Comparison of ENCODE assay signal across 1 cellular context in the genomic region with DNA sequence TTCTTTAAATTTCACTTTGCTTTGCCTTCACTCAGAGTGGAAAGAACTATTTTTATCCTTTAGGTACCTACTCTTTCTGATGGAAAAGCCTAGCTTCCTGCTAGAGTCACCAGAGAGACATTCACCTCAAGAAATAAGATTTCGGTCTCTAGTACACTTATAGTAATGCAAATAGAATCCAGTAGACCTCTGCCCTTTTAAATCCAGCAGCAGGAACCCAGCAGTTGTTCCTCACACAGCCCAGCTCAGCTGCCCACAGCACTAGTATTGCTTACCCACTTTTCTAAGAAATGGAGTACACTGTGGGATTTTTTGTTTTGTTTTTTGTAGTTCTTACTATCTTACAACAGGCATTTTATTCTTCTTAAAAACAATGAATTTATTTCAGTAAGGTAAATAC.
TF ChIP-seq lines count a peak whose summit lies in the region.

No MANE protein-coding gene starts in this region.

TF ChIP-seq in GM23338, 12 proteins besides CTCF, POLR2A, EP300 and RAD21 (continued from another document):
- TF ChIP-seq, protein P1, sequence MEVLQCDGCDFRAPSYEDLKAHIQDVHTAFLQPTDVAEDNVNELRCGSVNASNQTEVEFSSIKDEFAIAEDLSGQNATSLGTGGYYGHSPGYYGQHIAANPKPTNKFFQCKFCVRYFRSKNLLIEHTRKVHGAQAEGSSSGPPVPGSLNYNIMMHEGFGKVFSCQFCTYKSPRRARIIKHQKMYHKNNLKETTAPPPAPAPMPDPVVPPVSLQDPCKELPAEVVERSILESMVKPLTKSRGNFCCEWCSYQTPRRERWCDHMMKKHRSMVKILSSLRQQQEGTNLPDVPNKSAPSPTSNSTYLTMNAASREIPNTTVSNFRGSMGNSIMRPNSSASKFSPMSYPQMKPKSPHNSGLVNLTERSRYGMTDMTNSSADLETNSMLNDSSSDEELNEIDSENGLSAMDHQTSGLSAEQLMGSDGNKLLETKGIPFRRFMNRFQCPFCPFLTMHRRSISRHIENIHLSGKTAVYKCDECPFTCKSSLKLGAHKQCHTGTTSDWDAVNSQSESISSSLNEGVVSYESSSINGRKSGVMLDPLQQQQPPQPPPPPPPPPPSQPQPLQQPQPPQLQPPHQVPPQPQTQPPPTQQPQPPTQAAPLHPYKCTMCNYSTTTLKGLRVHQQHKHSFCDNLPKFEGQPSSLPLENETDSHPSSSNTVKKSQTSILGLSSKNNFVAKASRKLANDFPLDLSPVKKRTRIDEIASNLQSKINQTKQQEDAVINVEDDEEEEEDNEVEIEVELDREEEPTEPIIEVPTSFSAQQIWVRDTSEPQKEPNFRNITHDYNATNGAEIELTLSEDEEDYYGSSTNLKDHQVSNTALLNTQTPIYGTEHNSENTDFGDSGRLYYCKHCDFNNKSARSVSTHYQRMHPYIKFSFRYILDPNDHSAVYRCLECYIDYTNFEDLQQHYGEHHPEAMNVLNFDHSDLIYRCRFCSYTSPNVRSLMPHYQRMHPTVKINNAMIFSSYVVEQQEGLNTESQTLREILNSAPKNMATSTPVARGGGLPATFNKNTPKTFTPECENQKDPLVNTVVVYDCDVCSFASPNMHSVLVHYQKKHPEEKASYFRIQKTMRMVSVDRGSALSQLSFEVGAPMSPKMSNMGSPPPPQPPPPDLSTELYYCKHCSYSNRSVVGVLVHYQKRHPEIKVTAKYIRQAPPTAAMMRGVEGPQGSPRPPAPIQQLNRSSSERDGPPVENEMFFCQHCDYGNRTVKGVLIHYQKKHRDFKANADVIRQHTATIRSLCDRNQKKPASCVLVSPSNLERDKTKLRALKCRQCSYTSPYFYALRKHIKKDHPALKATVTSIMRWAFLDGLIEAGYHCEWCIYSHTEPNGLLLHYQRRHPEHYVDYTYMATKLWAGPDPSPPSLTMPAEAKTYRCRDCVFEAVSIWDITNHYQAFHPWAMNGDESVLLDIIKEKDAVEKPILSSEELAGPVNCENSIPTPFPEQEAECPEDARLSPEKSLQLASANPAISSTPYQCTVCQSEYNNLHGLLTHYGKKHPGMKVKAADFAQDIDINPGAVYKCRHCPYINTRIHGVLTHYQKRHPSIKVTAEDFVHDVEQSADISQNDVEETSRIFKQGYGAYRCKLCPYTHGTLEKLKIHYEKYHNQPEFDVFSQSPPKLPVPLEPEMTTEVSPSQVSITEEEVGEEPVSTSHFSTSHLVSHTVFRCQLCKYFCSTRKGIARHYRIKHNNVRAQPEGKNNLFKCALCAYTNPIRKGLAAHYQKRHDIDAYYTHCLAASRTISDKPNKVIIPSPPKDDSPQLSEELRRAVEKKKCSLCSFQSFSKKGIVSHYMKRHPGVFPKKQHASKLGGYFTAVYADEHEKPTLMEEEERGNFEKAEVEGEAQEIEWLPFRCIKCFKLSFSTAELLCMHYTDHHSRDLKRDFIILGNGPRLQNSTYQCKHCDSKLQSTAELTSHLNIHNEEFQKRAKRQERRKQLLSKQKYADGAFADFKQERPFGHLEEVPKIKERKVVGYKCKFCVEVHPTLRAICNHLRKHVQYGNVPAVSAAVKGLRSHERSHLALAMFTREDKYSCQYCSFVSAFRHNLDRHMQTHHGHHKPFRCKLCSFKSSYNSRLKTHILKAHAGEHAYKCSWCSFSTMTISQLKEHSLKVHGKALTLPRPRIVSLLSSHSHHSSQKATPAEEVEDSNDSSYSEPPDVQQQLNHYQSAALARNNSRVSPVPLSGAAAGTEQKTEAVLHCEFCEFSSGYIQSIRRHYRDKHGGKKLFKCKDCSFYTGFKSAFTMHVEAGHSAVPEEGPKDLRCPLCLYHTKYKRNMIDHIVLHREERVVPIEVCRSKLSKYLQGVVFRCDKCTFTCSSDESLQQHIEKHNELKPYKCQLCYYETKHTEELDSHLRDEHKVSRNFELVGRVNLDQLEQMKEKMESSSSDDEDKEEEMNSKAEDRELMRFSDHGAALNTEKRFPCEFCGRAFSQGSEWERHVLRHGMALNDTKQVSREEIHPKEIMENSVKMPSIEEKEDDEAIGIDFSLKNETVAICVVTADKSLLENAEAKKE (CRISPR knock-in tag; IDR thresholded peaks at IDR 0.05) = no peak
